23 cellular contexts compared by ENCODE assay signal in the genomic region with DNA sequence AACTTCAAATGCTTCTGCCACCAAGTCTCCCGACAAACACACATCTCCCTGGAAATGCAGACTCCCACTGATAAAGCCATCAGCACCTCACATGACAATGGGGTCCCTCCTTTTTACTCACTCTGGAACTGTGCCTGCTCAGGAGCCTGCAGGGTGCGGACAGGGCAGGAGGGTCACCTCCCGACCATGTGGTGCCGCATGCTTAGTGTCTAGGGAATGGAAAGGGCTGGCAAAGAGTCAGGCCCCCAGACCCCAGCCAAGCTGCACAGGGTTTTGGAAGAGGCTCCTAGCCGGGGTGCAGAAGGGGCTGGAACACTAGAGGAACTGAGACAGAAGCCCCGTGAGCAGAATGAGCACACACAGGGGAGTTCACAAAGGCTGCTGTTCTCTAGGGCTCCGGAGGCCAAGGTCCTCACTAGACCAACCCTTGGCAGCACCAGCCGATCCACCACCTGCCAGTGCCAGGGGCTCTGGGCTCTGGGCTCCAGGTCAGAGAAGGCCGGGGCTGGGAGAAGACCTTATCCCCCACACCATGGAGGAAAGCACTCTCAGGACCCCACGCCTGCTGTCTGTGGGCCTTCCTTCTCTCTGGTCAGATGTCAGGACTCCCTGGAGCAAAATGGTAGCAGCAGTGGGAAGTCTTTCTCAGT.
"Had no signal": no experiment of that assay in that cellular context is flagged by ENCODE, and none has a peak within 500 bp of the region (broad histone marks: within the 10 kb centered on the region; RNA-seq: fewer than 3 reads in every experiment).

No MANE protein-coding gene starts in this region.

- H3K36me3 ChIP-seq: ascending aorta, brain microvascular endothelial cell, colonic mucosa, esophagus muscularis mucosa, neutrophil, pancreas, thoracic aorta had no signal

- H3K27me3 ChIP-seq: ascending aorta, brain microvascular endothelial cell, colonic mucosa, pancreas had no signal

- H3K9me3 ChIP-seq: ascending aorta, colonic mucosa, esophagus muscularis mucosa, neutrophil, pancreas, thoracic aorta had no signal

- H3K27ac ChIP-seq: brain microvascular endothelial cell, colonic mucosa, dorsolateral prefrontal cortex, neutrophil, pancreas, SK-N-MC, thoracic aorta had no signal

- H3K4me1 ChIP-seq: pancreas had no signal

- H3K4me3 ChIP-seq: ascending aorta, colonic mucosa, dorsolateral prefrontal cortex, esophagus muscularis mucosa, pancreas, SK-N-MC, smooth muscle cell, thoracic aorta had no signal

- DNase-seq: activated CD8-positive, alpha-beta memory T cell treated with anti-CD3 and anti-CD28 coated beads, Interleukin-2, amount 50 U/mL, for 4 hours; activated T-cell treated with anti-CD3 and anti-CD28 coated beads, Interleukin-2, amount 50 U/mL, for 24 hours; brain microvascular endothelial cell; colonic mucosa; effector memory CD8-positive, alpha-beta T cell; left colon; mammary epithelial cell; stimulated activated CD4-positive, alpha-beta T cell treated with anti-CD3 and anti-CD28 coated beads, Interleukin-4, amount 100 ng/mL, for 1 hour; stimulated activated naive CD4-positive, alpha-beta T cell; SW 1271; T-helper 17 cell had no signal

- ATAC-seq: activated CD4-positive, CD25-positive, alpha-beta regulatory T cell treated with anti-CD3 and anti-CD28 coated beads, Interleukin-2, amount 50 U/mL, for 24 hours; activated naive CD4-positive, alpha-beta T cell treated with anti-CD3 and anti-CD28 coated beads, Interleukin-2, amount 50 U/mL, for 72 hours; activated T-helper 17 cell treated with anti-CD3 and anti-CD28 coated beads, Interleukin-2, amount 50 U/mL, for 72 hours; effector memory CD8-positive, alpha-beta T cell; left colon; natural killer cell treated with Interleukin-12 subunit alpha and Interleukin-12 subunit beta and Interleukin-15 and Interleukin-18, amount 100 ng/mL, for 72 hours; pancreas; T-helper 17 cell had no signal
